Comparison of ENCODE assay signal across 13 cellular contexts in the genomic region with DNA sequence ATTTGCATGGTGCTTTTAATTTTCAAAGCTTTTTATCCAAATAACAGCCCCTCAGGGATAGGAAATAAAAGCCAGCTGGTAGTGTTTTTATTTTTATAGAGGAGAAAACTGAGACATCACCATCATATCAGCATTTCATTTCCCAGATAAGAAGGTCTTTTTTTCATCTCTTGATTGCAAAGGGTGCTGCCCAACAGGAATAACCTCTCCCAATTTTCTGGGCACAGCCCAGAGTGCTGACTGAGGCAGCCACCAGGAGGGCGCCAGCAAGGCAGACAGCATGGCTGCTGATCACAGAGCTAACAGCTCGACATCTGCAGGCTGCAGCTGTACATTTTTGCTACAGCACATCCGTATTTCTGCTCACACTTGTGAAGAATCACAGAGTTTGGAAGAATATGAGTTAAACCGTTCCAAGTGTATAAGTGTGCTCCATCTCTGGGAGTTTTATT.
DNase-seq lines count a peak whose midpoint lies in the region; ATAC-seq, FAIRE-seq and TF ChIP-seq lines count a peak whose summit lies in the region.
"Had no signal": no experiment of that assay in that cellular context is flagged by ENCODE, and none has a peak within 500 bp of the region (broad histone marks: within the 10 kb centered on the region; RNA-seq: fewer than 3 reads in every experiment).

No MANE protein-coding gene starts in this region.

- no peak for TF ChIP-seq CTCF in nephron progenitor cell (IDR thresholded peaks at IDR 0.05)

- ATAC-seq in T-helper 17 cell, result no peak
- ATAC-seq in GM18517 (IDR thresholded peaks at IDR 0.05; ENCODE audit: unreplicated experiment), result no peak
- ATAC-seq in GM18867 (IDR thresholded peaks at IDR 0.05; ENCODE audit: unreplicated experiment), result no peak

- H3K27me3 Mint-ChIP-seq in T-helper 17 cell (no peaks in the 10 kb centered on the region), nephron progenitor cell (ENCODE audit: low read depth, poor library complexity) (no peaks in the 10 kb centered on the region)

- FAIRE-seq in RCC 7860 (lab: Jason Lieb, UNC), result no peak
- FAIRE-seq: H54 had no signal

- no peaks in the 10 kb centered on the region for H3K9me3 Mint-ChIP-seq in nephron progenitor cell

- H3K4me3 Mint-ChIP-seq in T-helper 17 cell, result no peak overlapping the region
- no peak overlapping the region for H3K4me3 Mint-ChIP-seq in nephron progenitor cell

- H3K4me1 Mint-ChIP-seq in T-helper 17 cell (peaks cover 19% of the 10 kb centered on the region), nephron progenitor cell (peaks cover 10% of the 10 kb centered on the region)

- peaks cover 1% of the 10 kb centered on the region for H3K36me3 Mint-ChIP-seq in T-helper 17 cell (ENCODE audit: low read depth)
- peaks cover 4% of the 10 kb centered on the region for H3K36me3 Mint-ChIP-seq in nephron progenitor cell (ENCODE audit: low read depth)

- H3K27ac Mint-ChIP-seq in T-helper 17 cell (peak overlapping the region; percentile 6), nephron progenitor cell (no peak overlapping the region)

- no peaks in the 10 kb centered on the region for H3K9me3 ChIP-seq in T-helper 17 cell (ENCODE audit: control insufficient read depth, low read length, poor library complexity, severe bottlenecking)
- H3K9me3 ChIP-seq: transverse colon had no signal

- DNase-seq in COR-L47 (lab: John Stamatoyannopoulos, UW), result peak; percentile 36
- peak; percentile 57 for DNase-seq in NCI-H1105 (lab: John Stamatoyannopoulos, UW)
- no peak for DNase-seq in T-helper 17 cell
- DNase-seq in iPS-NIHi7 (ENCODE audit: extremely low spot score), result peak; percentile 16
- DNase-seq in RCC 7860 (ENCODE audit: low spot score), result no peak
- no peak for DNase-seq in nephron progenitor cell
- DNase-seq: activated naive CD4-positive, alpha-beta T cell treated with anti-CD3 and anti-CD28 coated beads, Interleukin-2, amount 50 U/mL, for 16 hours; effector CD8-positive, alpha-beta T cell; NCI-H2227 treated with DMSO at 0.1 percent for 48 hours; transverse colon had no signal

Comparison
In these comparisons a context has a peak if more than half of its experiments do, and no peak if none do; other contexts are left out.
1. DNase-seq: peak in COR-L47 (single experiment), NCI-H1105 (single experiment) and iPS-NIHi7 (single experiment); none in T-helper 17 cell (0 of 3), RCC 7860 (single experiment) and nephron progenitor cell (single experiment).